ENCODE assay signal across 16 cellular contexts in genomic region chr6:37936150-37936549, GRCh38.
DNase-seq lines count a peak whose midpoint lies in the region; ATAC-seq and TF ChIP-seq lines count a peak whose summit lies in the region.
"Had no signal": no experiment of that assay in that cellular context is flagged by ENCODE, and none has a peak within 500 bp of the region (broad histone marks: within the 10 kb centered on the region; RNA-seq: fewer than 3 reads in every experiment).

No MANE protein-coding gene starts in this region.

- CTCF ChIA-PET in CD4-positive, alpha-beta T cell (lab: Charles Lee): no interaction called here
- CTCF ChIA-PET in PC-3 (lab: Charles Lee) (interaction anchor here (0.8 kb wide), 1 partner anchor 145 kb away, joined by 3 read pairs; no protein-coding TSS in a partner anchor), GM10248 (lab: Yijun Ruan, JAX) (interaction anchor here (1.2 to 1.6 kb wide), 3 partner anchors 10 to 48 kb away, joined by 3 to 7 read pairs (median 4); no protein-coding TSS in a partner anchor)

- H3K9me3 Mint-ChIP-seq in CD4-positive, alpha-beta T cell: no peaks in the 10 kb centered on the region
- H3K9me3 Mint-ChIP-seq in naive B cell (no peaks in the 10 kb centered on the region), nephron progenitor cell (no peaks in the 10 kb centered on the region)
- H3K9me3 Mint-ChIP-seq: IgD-negative memory B cell had no signal

- no peaks in the 10 kb centered on the region for H3K9me3 ChIP-seq in CD4-positive, alpha-beta T cell (ENCODE audit: control insufficient read depth, low read length)
- no peaks in the 10 kb centered on the region for H3K9me3 ChIP-seq in PC-3 (ENCODE audit: low read length)
- H3K9me3 ChIP-seq: BLaER1 had no signal

- no peak for DNase-seq in CD4-positive, alpha-beta T cell
- peak; percentile 42 for DNase-seq in ELR (ENCODE audit: low read depth)
- DNase-seq in PC-3: no peak
- no peak for DNase-seq in naive B cell
- no peak for DNase-seq in GM10248 (ENCODE audit: extremely low spot score)
- no peak for DNase-seq in germinal center (ENCODE audit: low spot score)
- no peak for DNase-seq in nephron progenitor cell
- DNase-seq: COR-L47, DMS53, H7, NCI-H1436, NCI-H2081, NCI-H510A treated with DMSO at 0.1 percent for 48 hours, RPMI8226 had no signal

- H3K36me3 Mint-ChIP-seq in CD4-positive, alpha-beta T cell (ENCODE audit: low read depth): peaks cover 15% of the 10 kb centered on the region
- peaks cover 0 to 7% of the 10 kb centered on the region in 2 donors for H3K36me3 Mint-ChIP-seq in naive B cell
- H3K36me3 Mint-ChIP-seq in nephron progenitor cell (ENCODE audit: low read depth): peaks cover 25% of the 10 kb centered on the region

- H3K79me2 ChIP-seq in PC-3 (ENCODE audit: low read length): peaks cover 20% of the 10 kb centered on the region

- no peak overlapping the region for H3K4me3 ChIP-seq in PC-3 (ENCODE audit: low read length)
- H3K4me3 ChIP-seq: BLaER1 had no signal

- no peaks in the 10 kb centered on the region for H3K27me3 Mint-ChIP-seq in CD4-positive, alpha-beta T cell
- H3K27me3 Mint-ChIP-seq in naive B cell: no peaks in the 10 kb centered on the region
- no peaks in the 10 kb centered on the region for H3K27me3 Mint-ChIP-seq in nephron progenitor cell (ENCODE audit: low read depth, poor library complexity)
- H3K27me3 Mint-ChIP-seq: IgD-negative memory B cell had no signal

- no peak overlapping the region for H3K4me3 Mint-ChIP-seq in CD4-positive, alpha-beta T cell
- H3K4me3 Mint-ChIP-seq in naive B cell: peak overlapping the region in 1 of 8 donors; percentile 12
- no peak overlapping the region for H3K4me3 Mint-ChIP-seq in nephron progenitor cell
- H3K4me3 Mint-ChIP-seq: IgD-negative memory B cell had no signal

- H2AFZ ChIP-seq in PC-3 (ENCODE audit: low read length): no peak overlapping the region

- no peaks in the 10 kb centered on the region for H3K4me1 ChIP-seq in PC-3 (ENCODE audit: insufficient read depth, low read length)

- no peak overlapping the region for H3K27ac ChIP-seq in CD4-positive, alpha-beta T cell (ENCODE audit: low read depth, low read length)
- no peak overlapping the region for H3K27ac ChIP-seq in PC-3 (ENCODE audit: low read length)
- H3K27ac ChIP-seq: BLaER1 had no signal

- ATAC-seq in CD4-positive, alpha-beta T cell (ENCODE audit: poor library complexity): no peak
- ATAC-seq in PC-3: peak; percentile 54
- no peak for ATAC-seq in naive B cell (ENCODE audit: low read depth in 2 of 2)

- H3K36me3 ChIP-seq in PC-3 (ENCODE audit: low read depth, low read length): no peaks in the 10 kb centered on the region

- H3K4me1 Mint-ChIP-seq in CD4-positive, alpha-beta T cell (ENCODE audit: low read depth): peaks cover 56% of the 10 kb centered on the region
- H3K4me1 Mint-ChIP-seq in naive B cell (peaks cover 20 to 40% (median 30%) of the 10 kb centered on the region in 3 donors), nephron progenitor cell (no peaks in the 10 kb centered on the region)

- intact Hi-C loops in CD4-positive, alpha-beta T cell (cut with DNase I, micrococcal nuclease): no loop called here
- intact Hi-C loops in PC-3 (cut with micrococcal nuclease): no loop called here

- TF ChIP-seq CTCF in CD4-positive, alpha-beta T cell (IDR thresholded peaks at IDR 0.05): no peak
- no peak for TF ChIP-seq CTCF in PC-3 (conservative IDR thresholded peaks at IDR 0.05; ENCODE audit: low read depth, low read length)
- TF ChIP-seq CTCF in GM10248 (IDR thresholded peaks at IDR 0.05; ENCODE audit: control extremely low read depth, extremely low read depth, low read depth, missing control alignments): no peak
- TF ChIP-seq CTCF in nephron progenitor cell (IDR thresholded peaks at IDR 0.05): no peak

- no peaks in the 10 kb centered on the region for H3K27me3 ChIP-seq in CD4-positive, alpha-beta T cell (ENCODE audit: control insufficient read depth, insufficient read depth, low read length)
- no peaks in the 10 kb centered on the region for H3K27me3 ChIP-seq in PC-3 (ENCODE audit: low read length)
- H3K27me3 ChIP-seq: BLaER1 had no signal

- no peak overlapping the region for H3K9ac ChIP-seq in PC-3 (ENCODE audit: low read length)
- H3K9ac ChIP-seq: BLaER1 had no signal

- peak overlapping the region; percentile 43 for H3K27ac Mint-ChIP-seq in CD4-positive, alpha-beta T cell
- H3K27ac Mint-ChIP-seq in naive B cell (peak overlapping the region in 4 of 6 donors; percentile 6 to 32 (median 12)), nephron progenitor cell (no peak overlapping the region)
- H3K27ac Mint-ChIP-seq: IgD-negative memory B cell had no signal

- no peak overlapping the region for H3K4me2 ChIP-seq in PC-3 (ENCODE audit: low read length)

- H3F3A ChIP-seq in PC-3 (ENCODE audit: low read length, unreplicated experiment): no peaks in the 10 kb centered on the region

- no TSS peak for BruUV-seq in PC-3 (replicated peaks; lab: Mats Ljungman, UMichigan)

- H3K9me2 ChIP-seq in PC-3 (replicated peaks; ENCODE audit: low read length): no peaks in the 10 kb centered on the region

- POLR2A ChIA-PET in CD4-positive, alpha-beta T cell (lab: Charles Lee): interaction anchor here (1.3 kb wide), 1 partner anchor 13 kb away, joined by 3 read pairs; no protein-coding TSS in a partner anchor
- POLR2A ChIA-PET in PC-3 (lab: Charles Lee; ENCODE audit: unreplicated experiment) (no interaction called here), GM10248 (lab: Yijun Ruan, JAX) (no interaction called here)

- no peaks in the 10 kb centered on the region for H4K20me1 ChIP-seq in PC-3 (ENCODE audit: low read length)
